ENCODE assay signal across 1 cellular context in genomic region chr2:165475270-165476004, GRCh38.
TF ChIP-seq lines count a peak whose summit lies in the region.

No MANE protein-coding gene starts in this region.

TF ChIP-seq in GM23338, 12 proteins besides CTCF, POLR2A, EP300 and RAD21 (continued from another document):
- TF ChIP-seq ZNF462 (CRISPR knock-in tag; IDR thresholded peaks at IDR 0.05) (no peak), EZH2 (IDR thresholded peaks at IDR 0.05; ENCODE audit: low read depth, unreplicated experiment) (no peak), ETS1 (IDR thresholded peaks at IDR 0.05) (no peak), ZNF331 (CRISPR knock-in tag; IDR thresholded peaks at IDR 0.05; ENCODE audit: low read depth) (no peak), JUNB (IDR thresholded peaks at IDR 0.05; ENCODE audit: unreplicated experiment) (no peak), STAT1 (IDR thresholded peaks at IDR 0.05; ENCODE audit: unreplicated experiment) (no peak), NANOG (IDR thresholded peaks at IDR 0.05; ENCODE audit: borderline replicate concordance) (no peak)
TF ChIP-seq in GM23338: peak in this region for 0.
